Comparison of ENCODE assay signal across 2 cellular contexts in genomic region chr12:93006655-93007208, GRCh38.
A peak's percentile ranks its signal among the peaks of the same experiment; 100 is the strongest.
TF ChIP-seq lines count a peak whose summit lies in the region.

No MANE protein-coding gene starts in this region.

TF ChIP-seq in HEK293, 187 proteins besides CTCF, POLR2A, EP300 and RAD21 (continued from another document):
- TF ChIP-seq TSHZ1 (tag by site-specific recombination; IDR thresholded peaks at IDR 0.05; ENCODE audit: borderline replicate concordance), result no peak
- TF ChIP-seq ZFP37 (tag by site-specific recombination; IDR thresholded peaks at IDR 0.05), result no peak
- TF ChIP-seq ZNF350 (tag by site-specific recombination; IDR thresholded peaks at IDR 0.05), result no peak
- TF ChIP-seq ZNF664 (tag by site-specific recombination; IDR thresholded peaks at IDR 0.05), result peak; percentile 76
- TF ChIP-seq ZNF623 (tag by site-specific recombination; IDR thresholded peaks at IDR 0.05), result no peak
- peak; percentile 80 for TF ChIP-seq ZBTB44 (tag by site-specific recombination; IDR thresholded peaks at IDR 0.05)

TF ChIP-seq in WTC11, 78 proteins besides CTCF, POLR2A, EP300 and RAD21 (continued from another document):
- TF ChIP-seq ZNF532 (CRISPR knock-in tag; IDR thresholded peaks at IDR 0.05; ENCODE audit: borderline replicate concordance), result no peak
- TF ChIP-seq E2F5 (CRISPR knock-in tag; IDR thresholded peaks at IDR 0.05), result no peak
- no peak for TF ChIP-seq USF2 (CRISPR knock-in tag; IDR thresholded peaks at IDR 0.05)
- no peak for TF ChIP-seq NFE2L1 (CRISPR knock-in tag; IDR thresholded peaks at IDR 0.05)
- TF ChIP-seq CREM (CRISPR knock-in tag; IDR thresholded peaks at IDR 0.05), result no peak
- no peak for TF ChIP-seq ZNF121 (CRISPR knock-in tag; IDR thresholded peaks at IDR 0.05)
- TF ChIP-seq ZMAT4 (CRISPR knock-in tag; IDR thresholded peaks at IDR 0.05), result no peak
- no peak for TF ChIP-seq ATF1 (CRISPR knock-in tag; IDR thresholded peaks at IDR 0.05)
- no peak for TF ChIP-seq JAZF1 (CRISPR knock-in tag; IDR thresholded peaks at IDR 0.05)
- no peak for TF ChIP-seq GRHL2 (CRISPR knock-in tag; IDR thresholded peaks at IDR 0.05; ENCODE audit: insufficient replicate concordance, severe bottlenecking)
- TF ChIP-seq FOXP4 (CRISPR knock-in tag; IDR thresholded peaks at IDR 0.05), result no peak
TF ChIP-seq in WTC11: peak in this region for 0.
